8 cellular contexts compared by ENCODE assay signal in the genomic region with DNA sequence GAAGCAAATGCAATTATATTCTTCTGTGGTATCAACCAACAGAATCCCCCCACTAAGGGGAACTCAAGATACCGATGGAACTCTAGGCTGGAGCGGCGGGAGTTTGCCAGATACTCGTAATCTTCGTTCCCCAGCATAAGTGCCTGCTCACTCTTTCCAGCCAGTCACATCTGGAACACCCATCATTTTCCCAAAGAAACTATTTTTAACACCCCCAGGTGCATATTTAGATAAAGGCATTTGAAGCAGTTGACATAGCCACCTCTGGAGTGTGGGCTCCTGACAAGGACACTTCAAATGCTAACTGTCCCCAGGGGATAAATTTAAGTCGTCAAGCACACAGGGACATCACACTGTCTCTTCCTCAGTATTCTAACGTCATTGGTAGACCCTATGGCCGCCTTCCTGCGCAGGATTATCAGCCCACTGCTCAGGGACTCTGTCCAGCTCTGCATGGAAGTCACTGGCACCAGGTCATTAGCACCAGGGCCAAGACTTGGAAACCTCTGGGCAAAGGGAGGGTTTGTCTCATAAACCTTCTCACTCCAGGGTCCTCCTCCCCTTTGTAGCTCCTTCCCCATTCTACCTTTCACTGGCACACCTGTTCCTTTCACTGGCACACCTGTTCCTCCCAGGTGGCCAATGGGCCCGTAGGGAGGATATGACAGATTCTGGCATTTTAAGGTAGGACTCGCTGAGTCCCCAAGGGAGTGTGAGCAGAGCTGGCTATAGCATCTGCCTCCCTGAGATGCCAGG. TPM values are rescaled to one million over a fixed set of nuclear protein-coding genes. Genes with fewer than 3 reads are reported as not detected.
DNase-seq lines count a peak whose midpoint lies in the region; ATAC-seq and TF ChIP-seq lines count a peak whose summit lies in the region.

No MANE protein-coding gene starts in this region.

- H3K4me3 Mint-ChIP-seq in stimulated activated naive CD8-positive, alpha-beta T cell treated with anti-CD3 and anti-CD28 coated beads, Interleukin-15, amount 100 ng/mL, for 72 hours: peak overlapping the region; percentile 87 to 97

- TF ChIP-seq CTCF in VCaP (conservative IDR thresholded peaks at IDR 0.05): no peak

- intact Hi-C loops in left ventricle myocardium superior (cut with micrococcal nuclease): no loop called here

- H3K9me3 Mint-ChIP-seq in stimulated activated naive CD8-positive, alpha-beta T cell treated with anti-CD3 and anti-CD28 coated beads, Interleukin-15, amount 100 ng/mL, for 72 hours: no peaks in the 10 kb centered on the region

- H3K27me3 Mint-ChIP-seq in stimulated activated naive CD8-positive, alpha-beta T cell treated with anti-CD3 and anti-CD28 coated beads, Interleukin-15, amount 100 ng/mL, for 72 hours: no peaks in the 10 kb centered on the region

- ATAC-seq in left ventricle myocardium superior: peak; percentile 9
- no peak for ATAC-seq in stimulated activated naive CD8-positive, alpha-beta T cell treated with anti-CD3 and anti-CD28 coated beads, Interleukin-15, amount 100 ng/mL, for 72 hours

- peak; percentile 44 for DNase-seq in NCI-H1436 (lab: John Stamatoyannopoulos, UW)
- no peak for DNase-seq in NCI-H1436 treated with DMSO at 0.1 percent for 48 hours (lab: John Stamatoyannopoulos, UW)
- DNase-seq in left ventricle myocardium superior: no peak
- no peak for DNase-seq in stimulated activated naive CD8-positive, alpha-beta T cell treated with anti-CD3 and anti-CD28 coated beads, Interleukin-15, amount 100 ng/mL, for 72 hours
- no peak for DNase-seq in EL
- no peak for DNase-seq in AG08395 (ENCODE audit: low spot score)
- DNase-seq in activated gamma-delta T cell (lab: John Stamatoyannopoulos, UW): no peak

- peaks cover 32% of the 10 kb centered on the region for H3K4me1 Mint-ChIP-seq in stimulated activated naive CD8-positive, alpha-beta T cell treated with anti-CD3 and anti-CD28 coated beads, Interleukin-15, amount 100 ng/mL, for 72 hours

- H3K27ac Mint-ChIP-seq in stimulated activated naive CD8-positive, alpha-beta T cell treated with anti-CD3 and anti-CD28 coated beads, Interleukin-15, amount 100 ng/mL, for 72 hours: peak overlapping the region; percentile 68 to 81

- peak overlapping the region; percentile 99 for H3K27ac ChIP-seq in VCaP

RNA-seq across cellular contexts. Expression of gene H3-3A, which starts 48.8 kb away (rescaled TPM):
- 345 TPM for total RNA-seq in left ventricle myocardium superior
